Comparison of ENCODE assay signal across 13 cellular contexts in the genomic region with DNA sequence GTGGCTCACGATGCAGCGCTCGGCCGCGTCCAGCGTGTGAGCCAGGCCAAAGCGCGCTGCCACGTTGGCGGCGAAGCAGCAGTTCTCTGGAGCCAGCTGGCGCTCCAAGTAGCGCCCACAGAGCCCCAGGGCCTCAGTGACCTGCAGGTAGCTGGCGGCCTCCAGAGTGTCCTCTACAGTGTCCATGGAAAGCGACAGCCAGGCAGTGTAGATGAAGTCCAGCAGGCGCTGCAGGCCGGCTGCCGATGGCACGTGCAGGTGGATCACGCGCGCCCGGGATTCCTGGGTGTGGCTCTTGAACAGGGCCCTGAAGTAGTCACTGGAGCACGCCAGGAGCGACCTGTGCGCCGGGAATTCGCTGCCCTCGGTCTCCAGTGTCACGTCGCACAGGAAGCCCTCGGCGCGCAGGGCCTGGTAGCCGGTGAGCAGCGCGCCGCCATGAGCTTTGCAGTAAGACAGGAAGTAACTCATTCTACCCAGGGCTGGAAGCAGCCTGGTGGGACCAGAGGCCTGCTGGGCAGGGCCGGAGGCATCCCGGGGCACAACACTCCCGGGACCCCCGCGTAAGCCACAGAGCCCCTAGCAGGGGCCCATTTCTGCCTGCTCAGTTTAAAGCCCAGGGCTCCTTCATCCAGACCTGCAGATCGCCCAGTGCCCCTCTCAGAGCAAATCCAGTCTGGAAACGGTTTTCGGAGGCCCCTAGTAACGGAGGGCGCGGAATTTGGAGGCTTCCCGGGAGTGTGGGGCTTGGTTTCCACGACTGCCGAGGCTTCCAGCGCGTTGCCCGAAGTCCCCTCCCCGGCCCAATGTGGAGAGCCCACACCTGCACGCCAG. TPM values are rescaled to one million over a fixed set of nuclear protein-coding genes. Genes with fewer than 3 reads are reported as not detected.
A peak's percentile ranks its signal among the peaks of the same experiment; 100 is the strongest.
DNase-seq lines count a peak whose midpoint lies in the region; ATAC-seq, FAIRE-seq and TF ChIP-seq lines count a peak whose summit lies in the region.
"Had no signal": no experiment of that assay in that cellular context is flagged by ENCODE, and none has a peak within 500 bp of the region (broad histone marks: within the 10 kb centered on the region; RNA-seq: fewer than 3 reads in every experiment).

No MANE protein-coding gene starts in this region.

- no peaks in the 10 kb centered on the region for H3K79me2 ChIP-seq in ACC112 (ENCODE audit: control insufficient read depth, insufficient read depth, low read length, unreplicated experiment)

- H3K27me3 ChIP-seq in ACC112 (ENCODE audit: insufficient read depth, low read length) (peaks cover 25% of the 10 kb centered on the region; the same call in 1 of the 2 replicates), mucosa of rectum (ENCODE audit: control insufficient read depth in 2 of 2, insufficient read depth in 2 of 2, low read length in 2 of 2) (peaks cover 2 to 4% of the 10 kb centered on the region in 2 donors)
- H3K27me3 ChIP-seq: BE2C had no signal

- peak; percentile 8 for ATAC-seq in HG02798 (IDR thresholded peaks at IDR 0.05; ENCODE audit: poor library complexity, unreplicated experiment)
- ATAC-seq in GM18873 (IDR thresholded peaks at IDR 0.05; ENCODE audit: low FRiP score, unreplicated experiment), result no peak
- ATAC-seq in HG03039 (IDR thresholded peaks at IDR 0.05; ENCODE audit: unreplicated experiment), result no peak

- H3K27ac ChIP-seq in ACC112 (ENCODE audit: low read depth, low read length), result no peak overlapping the region
- H3K27ac ChIP-seq in mucosa of rectum (ENCODE audit: low read depth in 2 of 2, low read length in 2 of 2), result peak overlapping the region in 1 of 2 donors; percentile 72
- H3K27ac ChIP-seq: epithelial cell of prostate had no signal

- H3K4me3 ChIP-seq in ACC112 (ENCODE audit: low read depth, low read length) (peak overlapping the region; percentile 67; the same call in 1 of the 2 replicates), mucosa of rectum (ENCODE audit: low read length in 2 of 2) (peak overlapping the region; percentile 37 to 58)

- no peaks in the 10 kb centered on the region for H3K4me1 ChIP-seq in ACC112 (ENCODE audit: control insufficient read depth, insufficient read depth, low read length, unreplicated experiment)
- H3K4me1 ChIP-seq in mucosa of rectum (ENCODE audit: control insufficient read depth in 2 of 2, insufficient read depth in 2 of 2, low read length in 2 of 2), result peaks cover 0 to 2% of the 10 kb centered on the region in 2 donors
- H3K4me1 ChIP-seq: BE2C had no signal

- H2AFZ ChIP-seq in ACC112 (ENCODE audit: low read length, unreplicated experiment), result peak overlapping the region; percentile 25

- no peak for FAIRE-seq in GM12891 (lab: Jason Lieb, UNC)
- FAIRE-seq in HTR-8/SVneo (lab: Jason Lieb, UNC), result no peak
- FAIRE-seq: G401.6 had no signal

- DNase-seq in activated naive CD4-positive, alpha-beta T cell treated with anti-CD3 and anti-CD28 coated beads, Interleukin-2, amount 50 U/mL, for 16 hours, result peak; percentile 21
- DNase-seq in GM12891 (ENCODE audit: insufficient read length, low spot score) (no peak), HTR-8/SVneo (ENCODE audit: insufficient read length, low spot score) (no peak)
- DNase-seq: BE2C; NCI-H345; stimulated activated naive CD4-positive, alpha-beta T cell treated with Interleukin-2 at 50 U/mL for 16 hours had no signal

- H3K9me3 ChIP-seq in mucosa of rectum (ENCODE audit: control insufficient read depth in 2 of 2, low read length in 2 of 2), result no peaks in the 10 kb centered on the region
- H3K9me3 ChIP-seq: BE2C had no signal

- no peak for TF ChIP-seq POLR2A in GM12891 (IDR thresholded peaks at IDR 0.05; ENCODE audit: low read depth, low read length)

- H3K9ac ChIP-seq in mucosa of rectum (ENCODE audit: low read depth in 1 of 2, low read length in 2 of 2), result no peak overlapping the region

- no peaks in the 10 kb centered on the region for H3K36me3 ChIP-seq in ACC112 (ENCODE audit: insufficient read depth, low read length)
- no peaks in the 10 kb centered on the region for H3K36me3 ChIP-seq in mucosa of rectum (ENCODE audit: control insufficient read depth in 2 of 2, insufficient read depth in 2 of 2, low read length in 2 of 2)
- H3K36me3 ChIP-seq: BE2C had no signal

TF ChIP-seq in GM12891, 5 proteins besides CTCF, POLR2A, EP300 and RAD21:
- TF ChIP-seq PAX5 (IDR thresholded peaks at IDR 0.05; ENCODE audit: insufficient read depth, low read length, severe bottlenecking) (no peak), SPI1 (IDR thresholded peaks at IDR 0.05; ENCODE audit: low read depth, low read length) (no peak), TAF1 (IDR thresholded peaks at IDR 0.05; ENCODE audit: low read depth, low read length) (no peak), POLR2AphosphoS5 (IDR thresholded peaks at IDR 0.05; ENCODE audit: low read depth, low read length) (no peak), POU2F2 (IDR thresholded peaks at IDR 0.05; ENCODE audit: low read depth, low read length) (no peak)

RNA-seq across cellular contexts. Expression of a gene that starts 0.6 kb away (rescaled TPM):
- polyA plus RNA-seq in GM12891 (2012; ENCODE audit: low read depth, missing spikeins), result not detected
